In genomic region chr2:86393521-86394490, GRCh38 we compare ENCODE assay signal across 11 cellular contexts. TPM values are rescaled to one million over a fixed set of nuclear protein-coding genes. Genes with fewer than 3 reads are reported as not detected.
DNase-seq lines count a peak whose midpoint lies in the region; ATAC-seq and TF ChIP-seq lines count a peak whose summit lies in the region.
"Had no signal": no experiment of that assay in that cellular context is flagged by ENCODE, and none has a peak within 500 bp of the region (broad histone marks: within the 10 kb centered on the region; RNA-seq: fewer than 3 reads in every experiment).

No MANE protein-coding gene starts in this region.

- H3K27me3 Mint-ChIP-seq in naive thymus-derived CD4-positive, alpha-beta T cell, result peaks cover 0 to 5% (median 0%) of the 10 kb centered on the region in 5 donors

- H3K9me3 ChIP-seq in naive thymus-derived CD4-positive, alpha-beta T cell (ENCODE audit: control insufficient read depth in 2 of 3, low read length in 3 of 3), result no peaks in the 10 kb centered on the region

- POLR2A ChIA-PET in naive thymus-derived CD4-positive, alpha-beta T cell (lab: Charles Lee), result interaction anchor here (0.5 to 1.3 kb wide), 2 partner anchors 11 to 16 kb away, joined by 3 to 4 read pairs; no protein-coding TSS in a partner anchor

- ATAC-seq in naive thymus-derived CD4-positive, alpha-beta T cell, result no peak
- ATAC-seq in stimulated activated effector memory CD8-positive, alpha-beta T cell treated with anti-CD3 and anti-CD28 coated beads, Interleukin-12 subunit alpha, Interleukin-12 subunit beta, amount 100 ng/mL, for 72 hours, result no peak
- no peak for ATAC-seq in GM19455 (IDR thresholded peaks at IDR 0.05; ENCODE audit: unreplicated experiment)

- peaks cover 0 to 12% (median 2%) of the 10 kb centered on the region in 11 donors for H3K9me3 Mint-ChIP-seq in naive thymus-derived CD4-positive, alpha-beta T cell
- peaks cover 2% of the 10 kb centered on the region for H3K9me3 Mint-ChIP-seq in stimulated activated effector memory CD8-positive, alpha-beta T cell treated with anti-CD3 and anti-CD28 coated beads, Interleukin-12 subunit alpha, Interleukin-12 subunit beta, amount 100 ng/mL, for 72 hours

- H3K27ac Mint-ChIP-seq in naive thymus-derived CD4-positive, alpha-beta T cell, result peak overlapping the region in 8 of 9 donors; percentile 21 to 74 (median 58)
- H3K27ac Mint-ChIP-seq in stimulated activated effector memory CD8-positive, alpha-beta T cell treated with anti-CD3 and anti-CD28 coated beads, Interleukin-12 subunit alpha, Interleukin-12 subunit beta, amount 100 ng/mL, for 72 hours, result no peak overlapping the region

- no peak overlapping the region for H3K4me3 ChIP-seq in choroid plexus epithelial cell (ENCODE audit: low read depth, low read length)
- H3K4me3 ChIP-seq in naive thymus-derived CD4-positive, alpha-beta T cell (ENCODE audit: low read length), result no peak overlapping the region

- peaks cover 7 to 21% (median 15%) of the 10 kb centered on the region in 7 donors for H3K4me1 Mint-ChIP-seq in naive thymus-derived CD4-positive, alpha-beta T cell
- no peaks in the 10 kb centered on the region for H3K4me1 Mint-ChIP-seq in stimulated activated effector memory CD8-positive, alpha-beta T cell treated with anti-CD3 and anti-CD28 coated beads, Interleukin-12 subunit alpha, Interleukin-12 subunit beta, amount 100 ng/mL, for 72 hours

- no peaks in the 10 kb centered on the region for H3K36me3 ChIP-seq in naive thymus-derived CD4-positive, alpha-beta T cell (ENCODE audit: control insufficient read depth in 2 of 3, insufficient read depth in 3 of 3, low read length in 3 of 3)

- peaks cover 0 to under 1% (median 0%) of the 10 kb centered on the region in 5 donors for H3K36me3 Mint-ChIP-seq in naive thymus-derived CD4-positive, alpha-beta T cell
- H3K36me3 Mint-ChIP-seq in stimulated activated effector memory CD8-positive, alpha-beta T cell treated with anti-CD3 and anti-CD28 coated beads, Interleukin-12 subunit alpha, Interleukin-12 subunit beta, amount 100 ng/mL, for 72 hours, result no peaks in the 10 kb centered on the region

- no peak for TF ChIP-seq CTCF in choroid plexus epithelial cell (conservative IDR thresholded peaks at IDR 0.05; ENCODE audit: low read depth, low read length)

- DNase-seq in Daoy (ENCODE audit: low read depth) (peak; percentile 36), NAMALWA (ENCODE audit: low spot score) (peak; percentile 25), choroid plexus epithelial cell (ENCODE audit: low read depth) (peak; percentile 36), retina (no peak), NCI-H1436 (lab: John Stamatoyannopoulos, UW) (no peak)
- DNase-seq in naive thymus-derived CD4-positive, alpha-beta T cell, result peak in 1 of 9 donors; percentile 7
- DNase-seq in stimulated activated effector memory CD8-positive, alpha-beta T cell treated with anti-CD3 and anti-CD28 coated beads, Interleukin-12 subunit alpha, Interleukin-12 subunit beta, amount 100 ng/mL, for 72 hours (ENCODE audit: low spot score in 2 of 2), result no peak
- DNase-seq: activated CD8-positive, alpha-beta memory T cell treated with anti-CD3 and anti-CD28 coated beads, Interleukin-2, amount 50 U/mL, for 4 hours; hippocampal formation had no signal

- H3K27ac ChIP-seq in naive thymus-derived CD4-positive, alpha-beta T cell (ENCODE audit: low read depth, low read length), result no peak overlapping the region

- CTCF ChIA-PET in naive thymus-derived CD4-positive, alpha-beta T cell (lab: Charles Lee), result interaction anchor here (0.5 to 0.6 kb wide), 2 partner anchors 47 to 750 kb away, joined by 3 to 4 read pairs; partner anchors contain the start of gene KDM3A

- H3K4me3 Mint-ChIP-seq in naive thymus-derived CD4-positive, alpha-beta T cell, result peak overlapping the region in 6 of 10 donors; percentile 7 to 52 (median 22)
- no peak overlapping the region for H3K4me3 Mint-ChIP-seq in stimulated activated effector memory CD8-positive, alpha-beta T cell treated with anti-CD3 and anti-CD28 coated beads, Interleukin-12 subunit alpha, Interleukin-12 subunit beta, amount 100 ng/mL, for 72 hours

- peaks cover 0 to 4% of the 10 kb centered on the region in 2 donors for H3K27me3 ChIP-seq in naive thymus-derived CD4-positive, alpha-beta T cell (ENCODE audit: control insufficient read depth in 2 of 2, insufficient read depth in 2 of 2, low read length in 2 of 2)

- intact Hi-C loops in naive thymus-derived CD4-positive, alpha-beta T cell (cut with micrococcal nuclease), result no loop called here

- peaks cover 0 to 17% of the 10 kb centered on the region in 2 donors for H3K4me1 ChIP-seq in naive thymus-derived CD4-positive, alpha-beta T cell (ENCODE audit: control insufficient read depth in 2 of 2, insufficient read depth in 2 of 2, low read length in 2 of 2)

RNA-seq across cellular contexts. Expression of gene KDM3A, which starts 47.4 kb away (rescaled TPM):
- total RNA-seq in Daoy (2014; rRNA removed; shearing (Covaris generic)), result 10.3 and 12.9 TPM in 2 replicates
- total RNA-seq in naive thymus-derived CD4-positive, alpha-beta T cell, result 100 to 1,000 TPM; 132 to 191 (median 169) TPM
- polyA plus RNA-seq in naive thymus-derived CD4-positive, alpha-beta T cell, result 10 to 100 TPM; 17.7 to 50.7 TPM

RNA-seq across cellular contexts. Expression of gene REEP1, which starts 56.4 kb away (rescaled TPM):
- total RNA-seq in Daoy (2014; rRNA removed; shearing (Covaris generic)), result 4.1 TPM in 2 replicates
- total RNA-seq in naive thymus-derived CD4-positive, alpha-beta T cell, result under 1 TPM; 0.22 to 0.45 (median 0.29) TPM
- polyA plus RNA-seq in naive thymus-derived CD4-positive, alpha-beta T cell, result under 1 TPM; 0.05 to 0.41 TPM
- total RNA-seq: NCI-H460 had no signal

Comparison
In these comparisons a context has a peak if more than half of its experiments do, and no peak if none do; other contexts are left out.
1. DNase-seq: peak in Daoy (single experiment), NAMALWA (single experiment) and choroid plexus epithelial cell (single experiment); none in stimulated activated effector memory CD8-positive, alpha-beta T cell treated with anti-CD3 and anti-CD28 coated beads, Interleukin-12 subunit alpha, Interleukin-12 subunit beta, amount 100 ng/mL, for 72 hours (0 of 2), retina (single experiment) and NCI-H1436 (single experiment).